14 cellular contexts compared by ENCODE assay signal in genomic region chr3:188243124-188243795, GRCh38.
DNase-seq lines count a peak whose midpoint lies in the region; ATAC-seq and TF ChIP-seq lines count a peak whose summit lies in the region.
"Had no signal": no experiment of that assay in that cellular context is flagged by ENCODE, and none has a peak within 500 bp of the region (broad histone marks: within the 10 kb centered on the region; RNA-seq: fewer than 3 reads in every experiment).

No MANE protein-coding gene starts in this region.

- H3K4me1 ChIP-seq in OCI-LY1 (ENCODE audit: insufficient read depth, low read length, severe bottlenecking) (peaks cover 100% of the 10 kb centered on the region), gastrocnemius medialis (peaks cover 43 to 49% of the 10 kb centered on the region in 2 donors)

- no peaks in the 10 kb centered on the region for H4K20me1 ChIP-seq in OCI-LY1 (ENCODE audit: insufficient read depth, low read length)
- H4K20me1 ChIP-seq: BLaER1 had no signal

- intact Hi-C loops in Calu3 (cut with micrococcal nuclease; ENCODE audit: unreplicated experiment) (no loop called here), gastrocnemius medialis (cut with DNase I; ENCODE audit: low total_unique reads) (loop anchor here (2.0 kb wide), 1 partner anchor 16 kb away; no protein-coding TSS in a partner anchor)
- intact Hi-C loops in activated T-helper 1 cell treated with anti-CD3 and anti-CD28 coated beads, Interleukin-12 subunit alpha, Interleukin-12 subunit beta, Interleukin-2, Interleukin-4 antibody, amounts not matched to agents 30 ng/mL and 10 ng/mL and 1 ng/mL, durations not matched to agents 14 hours and 24 hours and 36 hours (cut with micrococcal nuclease), result no loop called here

- H3K27ac ChIP-seq in OCI-LY1 (ENCODE audit: low read depth, low read length, poor library complexity, severe bottlenecking) (peak overlapping the region; percentile 97), gastrocnemius medialis (peak overlapping the region; percentile 84 to 89 (median 86))
- H3K27ac ChIP-seq: BLaER1 had no signal

- H3K4me3 ChIP-seq in OCI-LY1 (ENCODE audit: low read depth, low read length, poor library complexity, severe bottlenecking) (peak overlapping the region; percentile 40), gastrocnemius medialis (no peak overlapping the region)
- H3K4me3 ChIP-seq: BLaER1 had no signal

- in situ Hi-C loops in gastrocnemius medialis (cut with MboI; ENCODE audit: low sequenced_read_pairs in 4 of 4), result loop anchor here in 1 of 4 donors (25.0 kb wide), 1 partner anchor 506 kb away; the partner anchor contains the start of gene BCL6

- H3K36me3 Mint-ChIP-seq in Calu3 (ENCODE audit: insufficient read depth, unreplicated experiment), result peaks cover 20% of the 10 kb centered on the region
- H3K36me3 Mint-ChIP-seq in activated T-helper 1 cell treated with anti-CD3 and anti-CD28 coated beads, Interleukin-12 subunit alpha, Interleukin-12 subunit beta, Interleukin-2, Interleukin-4 antibody, amounts not matched to agents 30 ng/mL and 10 ng/mL and 1 ng/mL, durations not matched to agents 14 hours and 24 hours and 36 hours (ENCODE audit: low read depth), result peaks cover 11% of the 10 kb centered on the region

- TF ChIP-seq POLR2A in gastrocnemius medialis (IDR thresholded peaks at IDR 0.05), result no peak

- H3K79me2 ChIP-seq in OCI-LY1 (ENCODE audit: insufficient read depth, low read length), result no peaks in the 10 kb centered on the region

- H3K36me3 ChIP-seq in OCI-LY1 (ENCODE audit: insufficient read depth, low read length) (no peaks in the 10 kb centered on the region), gastrocnemius medialis (no peaks in the 10 kb centered on the region)

- no peaks in the 10 kb centered on the region for H3K9me3 Mint-ChIP-seq in Calu3 (ENCODE audit: low read depth, unreplicated experiment)
- no peaks in the 10 kb centered on the region for H3K9me3 Mint-ChIP-seq in activated T-helper 1 cell treated with anti-CD3 and anti-CD28 coated beads, Interleukin-12 subunit alpha, Interleukin-12 subunit beta, Interleukin-2, Interleukin-4 antibody, amounts not matched to agents 30 ng/mL and 10 ng/mL and 1 ng/mL, durations not matched to agents 14 hours and 24 hours and 36 hours

- H2AFZ ChIP-seq in OCI-LY1 (ENCODE audit: low read length), result peak overlapping the region; percentile 7; the same call in 1 of the 2 replicates

- TF ChIP-seq CTCF in Calu3 (IDR thresholded peaks at IDR 0.05; ENCODE audit: unreplicated experiment), result no peak
- TF ChIP-seq CTCF in OCI-LY1 (IDR thresholded peaks at IDR 0.05; ENCODE audit: low read length), result peak; percentile 23; the same call in 1 of the 2 replicates
- TF ChIP-seq CTCF in gastrocnemius medialis (IDR thresholded peaks at IDR 0.05 in 4 of 5, conservative IDR thresholded peaks at IDR 0.05 in 1 of 5), result no peak

- H3F3A ChIP-seq in OCI-LY1 (ENCODE audit: insufficient read depth, low read length), result peaks cover 11% of the 10 kb centered on the region

- DNase-seq in Calu3, result no peak
- peak; percentile 47 for DNase-seq in dermis blood vessel endothelial cell
- DNase-seq in gastrocnemius medialis, result no peak
- no peak for DNase-seq in activated T-helper 1 cell treated with anti-CD3 and anti-CD28 coated beads, Interleukin-12 subunit alpha, Interleukin-12 subunit beta, Interleukin-2, Interleukin-4 antibody, amounts not matched to agents 30 ng/mL and 10 ng/mL and 1 ng/mL, durations not matched to agents 14 hours and 24 hours and 36 hours (ENCODE audit: low spot score)
- no peak for DNase-seq in GM19238 (ENCODE audit: insufficient read length, low spot score)
- DNase-seq: effector CD4-positive, alpha-beta T cell; HCEC 1CT; left colon; MV-4-11; RPMI8226 had no signal

- peak overlapping the region; percentile 55 for H3K4me2 ChIP-seq in OCI-LY1 (ENCODE audit: low read length)
- H3K4me2 ChIP-seq: BLaER1 had no signal

- no peaks in the 10 kb centered on the region for H3K27me3 Mint-ChIP-seq in Calu3 (ENCODE audit: unreplicated experiment)
- H3K27me3 Mint-ChIP-seq in activated T-helper 1 cell treated with anti-CD3 and anti-CD28 coated beads, Interleukin-12 subunit alpha, Interleukin-12 subunit beta, Interleukin-2, Interleukin-4 antibody, amounts not matched to agents 30 ng/mL and 10 ng/mL and 1 ng/mL, durations not matched to agents 14 hours and 24 hours and 36 hours (ENCODE audit: insufficient read depth), result no peaks in the 10 kb centered on the region

- no peak for ATAC-seq in gastrocnemius medialis
- ATAC-seq in GM21825 (IDR thresholded peaks at IDR 0.05; ENCODE audit: unreplicated experiment), result no peak
- no peak for ATAC-seq in HG03196 (IDR thresholded peaks at IDR 0.05; ENCODE audit: unreplicated experiment)
- ATAC-seq: left colon had no signal

- no TSS peak for BruUV-seq in Calu3 (replicated peaks; lab: Mats Ljungman, UMichigan)

- H3K9ac ChIP-seq in OCI-LY1 (ENCODE audit: low read length), result peak overlapping the region; percentile 79
- H3K9ac ChIP-seq: BLaER1 had no signal

- H3K9me3 ChIP-seq in OCI-LY1 (ENCODE audit: low read length) (no peaks in the 10 kb centered on the region), gastrocnemius medialis (no peaks in the 10 kb centered on the region)
- H3K9me3 ChIP-seq: BLaER1 had no signal

- H3K27ac Mint-ChIP-seq in Calu3 (ENCODE audit: unreplicated experiment), result peak overlapping the region; percentile 10
- no peak overlapping the region for H3K27ac Mint-ChIP-seq in activated T-helper 1 cell treated with anti-CD3 and anti-CD28 coated beads, Interleukin-12 subunit alpha, Interleukin-12 subunit beta, Interleukin-2, Interleukin-4 antibody, amounts not matched to agents 30 ng/mL and 10 ng/mL and 1 ng/mL, durations not matched to agents 14 hours and 24 hours and 36 hours

- CTCF ChIA-PET in Calu3 (lab: Charles Lee), result interaction anchor here (1.2 kb wide), 1 partner anchor 37 kb away, joined by 3 read pairs; no protein-coding TSS in a partner anchor

- no peaks in the 10 kb centered on the region for H3K27me3 ChIP-seq in OCI-LY1 (ENCODE audit: insufficient read depth, low read length)
- H3K27me3 ChIP-seq in gastrocnemius medialis, result no peaks in the 10 kb centered on the region
- H3K27me3 ChIP-seq: BLaER1 had no signal

- no peaks in the 10 kb centered on the region for H3K9me2 ChIP-seq in OCI-LY1 (ENCODE audit: low read depth, low read length)

- no peak overlapping the region for H3K4me3 Mint-ChIP-seq in Calu3 (ENCODE audit: low read depth, unreplicated experiment)
- H3K4me3 Mint-ChIP-seq in activated T-helper 1 cell treated with anti-CD3 and anti-CD28 coated beads, Interleukin-12 subunit alpha, Interleukin-12 subunit beta, Interleukin-2, Interleukin-4 antibody, amounts not matched to agents 30 ng/mL and 10 ng/mL and 1 ng/mL, durations not matched to agents 14 hours and 24 hours and 36 hours, result no peak overlapping the region

- H3K4me1 Mint-ChIP-seq in Calu3 (ENCODE audit: low read depth, unreplicated experiment), result peaks cover 70% of the 10 kb centered on the region
- H3K4me1 Mint-ChIP-seq in activated T-helper 1 cell treated with anti-CD3 and anti-CD28 coated beads, Interleukin-12 subunit alpha, Interleukin-12 subunit beta, Interleukin-2, Interleukin-4 antibody, amounts not matched to agents 30 ng/mL and 10 ng/mL and 1 ng/mL, durations not matched to agents 14 hours and 24 hours and 36 hours (ENCODE audit: low read depth), result peaks cover 30% of the 10 kb centered on the region
